Comparison of ENCODE assay signal across 8 cellular contexts in the genomic region with DNA sequence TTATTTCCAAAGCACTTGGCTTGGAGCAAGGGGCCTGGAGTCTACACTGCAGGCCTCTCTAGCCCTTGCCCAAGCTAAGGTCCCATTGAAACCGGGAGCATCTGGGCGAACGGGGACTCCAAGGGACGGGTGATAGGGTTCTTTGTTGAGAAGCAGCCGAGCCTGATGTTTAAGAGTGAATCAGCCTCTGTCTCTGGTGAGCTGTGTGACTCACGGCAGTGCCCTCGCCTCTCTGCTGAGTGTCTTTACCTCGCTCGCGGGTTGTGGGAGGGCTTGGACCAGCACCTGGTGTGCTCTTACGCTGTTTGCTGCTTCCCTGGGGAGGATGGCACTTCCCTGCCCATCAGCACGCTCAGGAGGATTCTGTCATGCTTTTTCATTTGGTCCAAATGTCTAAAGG. TPM values are rescaled to one million over a fixed set of nuclear protein-coding genes. Genes with fewer than 3 reads are reported as not detected.
A peak's percentile ranks its signal among the peaks of the same experiment; 100 is the strongest.
DNase-seq lines count a peak whose midpoint lies in the region; ATAC-seq and TF ChIP-seq lines count a peak whose summit lies in the region.

No MANE protein-coding gene starts in this region.

- peak overlapping the region; percentile 87 to 92 for H3K4me3 Mint-ChIP-seq in CD14-positive monocyte
- H3K4me3 Mint-ChIP-seq in stimulated activated naive CD8-positive, alpha-beta T cell treated with anti-CD3 and anti-CD28 coated beads, Interleukin-15, amount 100 ng/mL, for 72 hours: peak overlapping the region; percentile 94 to 95

- H3K4me1 Mint-ChIP-seq in CD14-positive monocyte: peaks cover 25% of the 10 kb centered on the region
- peaks cover 63% of the 10 kb centered on the region for H3K4me1 Mint-ChIP-seq in stimulated activated naive CD8-positive, alpha-beta T cell treated with anti-CD3 and anti-CD28 coated beads, Interleukin-15, amount 100 ng/mL, for 72 hours

- H3K4me3 ChIP-seq in kidney epithelial cell (ENCODE audit: low read depth, low read length): peak overlapping the region; percentile 96

- H3K9me3 Mint-ChIP-seq in CD14-positive monocyte: no peaks in the 10 kb centered on the region
- H3K9me3 Mint-ChIP-seq in activated naive CD4-positive, alpha-beta T cell treated with anti-CD3 and anti-CD28 coated beads, Interleukin-2, amount 50 U/mL, for 72 hours: no peaks in the 10 kb centered on the region
- no peaks in the 10 kb centered on the region for H3K9me3 Mint-ChIP-seq in stimulated activated naive CD8-positive, alpha-beta T cell treated with anti-CD3 and anti-CD28 coated beads, Interleukin-15, amount 100 ng/mL, for 72 hours

- DNase-seq in CD14-positive monocyte (ENCODE audit: low spot score): no peak
- DNase-seq in LHCN-M2 (ENCODE audit: low read depth): peak; percentile 87
- peak in 1 of 2 donors; percentile 41 for DNase-seq in activated naive CD4-positive, alpha-beta T cell treated with anti-CD3 and anti-CD28 coated beads, Interleukin-2, amount 50 U/mL, for 72 hours (ENCODE audit: low spot score in 2 of 2)
- DNase-seq in kidney epithelial cell (ENCODE audit: low read depth): peak; percentile 70
- no peak for DNase-seq in stimulated activated naive CD8-positive, alpha-beta T cell treated with anti-CD3 and anti-CD28 coated beads, Interleukin-15, amount 100 ng/mL, for 72 hours
- no peak for DNase-seq in NK-92 (lab: John Stamatoyannopoulos, UW; ENCODE audit: unreplicated experiment)
- DNase-seq in DMS114 treated with DMSO at 0.1 percent for 48 hours (lab: John Stamatoyannopoulos, UW; ENCODE audit: unreplicated experiment): no peak

- ATAC-seq in activated naive CD4-positive, alpha-beta T cell treated with anti-CD3 and anti-CD28 coated beads, Interleukin-2, amount 50 U/mL, for 72 hours: peak; percentile 13 to 17
- no peak for ATAC-seq in stimulated activated naive CD8-positive, alpha-beta T cell treated with anti-CD3 and anti-CD28 coated beads, Interleukin-15, amount 100 ng/mL, for 72 hours
- ATAC-seq in HG03135 (IDR thresholded peaks at IDR 0.05; ENCODE audit: unreplicated experiment): no peak

- H3K36me3 Mint-ChIP-seq in CD14-positive monocyte: peaks cover 44 to 62% of the 10 kb centered on the region in 2 donors
- peaks cover 17 to 26% of the 10 kb centered on the region in 2 donors for H3K36me3 Mint-ChIP-seq in activated naive CD4-positive, alpha-beta T cell treated with anti-CD3 and anti-CD28 coated beads, Interleukin-2, amount 50 U/mL, for 72 hours

- H3K27me3 Mint-ChIP-seq in CD14-positive monocyte (ENCODE audit: low read depth in 3 of 3): peaks cover 0 to 1% (median 0%) of the 10 kb centered on the region in 3 donors
- no peaks in the 10 kb centered on the region for H3K27me3 Mint-ChIP-seq in stimulated activated naive CD8-positive, alpha-beta T cell treated with anti-CD3 and anti-CD28 coated beads, Interleukin-15, amount 100 ng/mL, for 72 hours

- intact Hi-C loops in CD14-positive monocyte (cut with micrococcal nuclease): no loop called here

- no peaks in the 10 kb centered on the region for H3K27me3 ChIP-seq in kidney epithelial cell (ENCODE audit: control insufficient read depth, insufficient read depth, low read length)

- H3K27ac Mint-ChIP-seq in CD14-positive monocyte: peak overlapping the region; percentile 60 to 98 (median 93)
- peak overlapping the region; percentile 81 to 93 for H3K27ac Mint-ChIP-seq in activated naive CD4-positive, alpha-beta T cell treated with anti-CD3 and anti-CD28 coated beads, Interleukin-2, amount 50 U/mL, for 72 hours
- H3K27ac Mint-ChIP-seq in stimulated activated naive CD8-positive, alpha-beta T cell treated with anti-CD3 and anti-CD28 coated beads, Interleukin-15, amount 100 ng/mL, for 72 hours: peak overlapping the region in 1 of 2 donors; percentile 97

- TF ChIP-seq CTCF in CD14-positive monocyte (IDR thresholded peaks at IDR 0.05): no peak
- no peak for TF ChIP-seq CTCF in kidney epithelial cell (IDR thresholded peaks at IDR 0.05; ENCODE audit: insufficient read depth, low read length, poor library complexity, severe bottlenecking)

- peaks cover 2% of the 10 kb centered on the region for H3K36me3 ChIP-seq in kidney epithelial cell (ENCODE audit: control insufficient read depth, insufficient read depth, low read length)

RNA-seq across cellular contexts. Expression of a gene that starts 1.3 kb away (rescaled TPM):
- 10 to 100 TPM; 19.3 to 28.0 TPM for polyA plus RNA-seq in CD14-positive monocyte
- total RNA-seq in LHCN-M2 (2014; rRNA removed): 157 and 200 TPM in 2 replicates
- 89.0 TPM for polyA plus RNA-seq in LHCN-M2 (2012)
- total RNA-seq in activated naive CD4-positive, alpha-beta T cell treated with anti-CD3 and anti-CD28 coated beads, Interleukin-2, amount 50 U/mL, for 72 hours: 100 to 1,000 TPM; 111 to 168 TPM
- total RNA-seq in kidney epithelial cell: 215 and 239 TPM in 2 replicates

RNA-seq across cellular contexts. Expression of a gene that starts 1.5 kb away (rescaled TPM):
- polyA plus RNA-seq in CD14-positive monocyte: 10 to 100 TPM; 17.6 to 28.7 TPM
- total RNA-seq in LHCN-M2 (2014; rRNA removed) (39.6 and 42.9 TPM in 2 replicates), kidney epithelial cell (58.9 and 67.1 TPM in 2 replicates)
- polyA plus RNA-seq in LHCN-M2 (2012): 47.5 TPM
- total RNA-seq in activated naive CD4-positive, alpha-beta T cell treated with anti-CD3 and anti-CD28 coated beads, Interleukin-2, amount 50 U/mL, for 72 hours: 10 to 100 TPM; 12.6 to 30.6 TPM

RNA-seq across cellular contexts. Expression of a gene that starts 18.1 kb away (rescaled TPM):
- 10 to 100 TPM; 38.3 to 57.0 TPM for polyA plus RNA-seq in CD14-positive monocyte
- total RNA-seq in LHCN-M2 (2014; rRNA removed) (23.4 and 31.3 TPM in 2 replicates), kidney epithelial cell (66.1 and 70.5 TPM in 2 replicates)
- 105 TPM for polyA plus RNA-seq in LHCN-M2 (2012)
- 100 to 1,000 TPM in 1 of 2 donors, 10 to 100 TPM in 1; 61.8 to 105 TPM for total RNA-seq in activated naive CD4-positive, alpha-beta T cell treated with anti-CD3 and anti-CD28 coated beads, Interleukin-2, amount 50 U/mL, for 72 hours

RNA-seq across cellular contexts. Expression of a gene that starts 18.6 kb away (rescaled TPM):
- 1 to 10 TPM; 2.4 to 3.6 TPM for polyA plus RNA-seq in CD14-positive monocyte
- total RNA-seq in LHCN-M2 (2014; rRNA removed): 25.2 and 28.2 TPM in 2 replicates
- polyA plus RNA-seq in LHCN-M2 (2012): 23.7 TPM
- total RNA-seq in activated naive CD4-positive, alpha-beta T cell treated with anti-CD3 and anti-CD28 coated beads, Interleukin-2, amount 50 U/mL, for 72 hours: 10 to 100 TPM; 35.0 to 38.7 TPM
- 22.0 and 25.6 TPM in 2 replicates for total RNA-seq in kidney epithelial cell

RNA-seq across cellular contexts. Expression of a gene that starts 18.7 kb away (rescaled TPM):
- 10 to 100 TPM; 51.8 to 61.1 TPM for polyA plus RNA-seq in CD14-positive monocyte
- total RNA-seq in LHCN-M2 (2014; rRNA removed): 54.1 and 54.8 TPM in 2 replicates
- polyA plus RNA-seq in LHCN-M2 (2012): 34.9 TPM
- 10 to 100 TPM; 20.1 to 43.7 TPM for total RNA-seq in activated naive CD4-positive, alpha-beta T cell treated with anti-CD3 and anti-CD28 coated beads, Interleukin-2, amount 50 U/mL, for 72 hours
- total RNA-seq in kidney epithelial cell: 31.3 and 41.7 TPM in 2 replicates

Comparison
In these comparisons a context has a peak if more than half of its experiments do, and no peak if none do; other contexts are left out.
1. DNase-seq: peak in LHCN-M2 (single experiment) and kidney epithelial cell (single experiment); none in CD14-positive monocyte (single experiment), stimulated activated naive CD8-positive, alpha-beta T cell treated with anti-CD3 and anti-CD28 coated beads, Interleukin-15, amount 100 ng/mL, for 72 hours (0 of 2), NK-92 (single experiment) and DMS114 treated with DMSO at 0.1 percent for 48 hours (single experiment).
2. ATAC-seq: peak in activated naive CD4-positive, alpha-beta T cell treated with anti-CD3 and anti-CD28 coated beads, Interleukin-2, amount 50 U/mL, for 72 hours (2 of 2); none in stimulated activated naive CD8-positive, alpha-beta T cell treated with anti-CD3 and anti-CD28 coated beads, Interleukin-15, amount 100 ng/mL, for 72 hours (single experiment) and HG03135 (single experiment).